Comparison of ENCODE assay signal across 1 cellular context in genomic region chr1:117929340-117930172, GRCh38.
TF ChIP-seq lines count a peak whose summit lies in the region.

Gene GDAP2, minus strand, starts transcription at chr1:117929621. Its CDS starts 9,264 bp downstream, at chr1:117920357.
Gene WDR3, plus strand, starts transcription at chr1:117929739. Its CDS starts 3,581 bp downstream, at chr1:117933320.

TF ChIP-seq in HepG2, 621 proteins besides CTCF, POLR2A, EP300 and RAD21 (continued from another document and continues in another):
- TF ChIP-seq AFF4 (CRISPR knock-in tag; IDR thresholded peaks at IDR 0.05), result no peak
- no peak for TF ChIP-seq TBP (CRISPR knock-in tag; IDR thresholded peaks at IDR 0.05)
- TF ChIP-seq ZBTB42 (CRISPR knock-in tag; IDR thresholded peaks at IDR 0.05), result no peak
- no peak for TF ChIP-seq TSC22D2 (CRISPR knock-in tag; IDR thresholded peaks at IDR 0.05; ENCODE audit: borderline replicate concordance)
- TF ChIP-seq ZNF234 (CRISPR knock-in tag; conservative IDR thresholded peaks at IDR 0.05), result no peak
- no peak for TF ChIP-seq ZNF18 (CRISPR knock-in tag; IDR thresholded peaks at IDR 0.05; ENCODE audit: insufficient replicate concordance)
- no peak for TF ChIP-seq ZNF274 (CRISPR knock-in tag; IDR thresholded peaks at IDR 0.05)
- peak; percentile 85 for TF ChIP-seq SP2 (CRISPR knock-in tag; IDR thresholded peaks at IDR 0.05)
- 0 out of 2 replicates have a peak, but pooled peaks have one; percentile 62 for TF ChIP-seq KIAA2018 (CRISPR knock-in tag; IDR thresholded peaks at IDR 0.05; ENCODE audit: borderline replicate concordance)
- TF ChIP-seq ZBTB49 (CRISPR knock-in tag; IDR thresholded peaks at IDR 0.05; ENCODE audit: borderline replicate concordance), result no peak
- no peak for TF ChIP-seq BATF2 (CRISPR knock-in tag; IDR thresholded peaks at IDR 0.05)
- peak; percentile 72; the same call in 1 of the 2 replicates for TF ChIP-seq GLI4 (CRISPR knock-in tag; IDR thresholded peaks at IDR 0.05; ENCODE audit: borderline replicate concordance)
- TF ChIP-seq PHF8 (CRISPR knock-in tag; IDR thresholded peaks at IDR 0.05), result peak; percentile 94
- no peak; the same call in 1 of the 2 replicates for TF ChIP-seq ZNF256 (CRISPR knock-in tag; conservative IDR thresholded peaks at IDR 0.05)
- 0 out of 2 replicates have a peak, but pooled peaks have one; percentile 29 for TF ChIP-seq ZNF280D (CRISPR knock-in tag; IDR thresholded peaks at IDR 0.05)
- no peak for TF ChIP-seq ZHX1 (CRISPR knock-in tag; IDR thresholded peaks at IDR 0.05; ENCODE audit: low read depth)
- TF ChIP-seq E2F1 (CRISPR knock-in tag; IDR thresholded peaks at IDR 0.05), result 0 out of 2 replicates have a peak, but pooled peaks have one; percentile 5
- no peak for TF ChIP-seq GTF3A (CRISPR knock-in tag; conservative IDR thresholded peaks at IDR 0.05)
- no peak for TF ChIP-seq PRMT3 (CRISPR knock-in tag; IDR thresholded peaks at IDR 0.05; ENCODE audit: borderline replicate concordance, low read depth)
